In the genomic region with DNA sequence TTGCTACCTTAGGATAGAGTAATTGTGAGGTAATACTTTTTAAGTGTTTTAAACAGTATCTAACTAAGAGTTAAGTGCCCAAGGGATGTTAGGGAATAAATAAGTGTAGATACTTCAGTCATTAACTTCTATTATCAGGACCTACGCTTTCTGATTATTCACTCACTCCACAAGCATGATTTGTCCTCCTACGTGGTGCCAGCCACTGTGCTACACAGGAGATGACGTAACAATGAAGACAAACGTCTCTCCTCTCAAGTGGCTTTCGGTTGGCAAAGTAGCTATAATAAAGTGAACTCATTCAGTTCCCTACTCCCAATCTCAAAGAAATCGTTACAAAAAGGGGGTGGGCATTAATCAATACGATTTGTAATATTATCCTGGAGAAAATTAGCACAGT, we compare ENCODE assay signal across 16 cellular contexts.
DNase-seq lines count a peak whose midpoint lies in the region; ATAC-seq, FAIRE-seq and TF ChIP-seq lines count a peak whose summit lies in the region.
"Had no signal": no experiment of that assay in that cellular context is flagged by ENCODE, and none has a peak within 500 bp of the region (broad histone marks: within the 10 kb centered on the region; RNA-seq: fewer than 3 reads in every experiment).

No MANE protein-coding gene starts in this region.

- H3K9ac ChIP-seq in mammary epithelial cell (ENCODE audit: insufficient read depth, low read length) (no peak overlapping the region), keratinocyte (ENCODE audit: control insufficient read depth, extremely low read depth, insufficient read depth, low read length) (no peak overlapping the region)

- 87% methylated on average over 7 of the region's 7 CpGs for WGBS in mammary epithelial cell (ENCODE audit: low coverage, missing lambda C conversion rate)
- 4 to 6% methylated on average over 7 of the region's 7 CpGs for WGBS in aorta, 2 donors

- FAIRE-seq in keratinocyte (lab: Jason Lieb, UNC) = no peak
- FAIRE-seq: A549, GM12878 had no signal

- H3K36me3 ChIP-seq in mammary epithelial cell (ENCODE audit: insufficient read depth, low read length) = no peaks in the 10 kb centered on the region
- no peaks in the 10 kb centered on the region for H3K36me3 ChIP-seq in ascending aorta
- no peaks in the 10 kb centered on the region for H3K36me3 ChIP-seq in keratinocyte (ENCODE audit: control insufficient read depth in 2 of 2, extremely low read depth in 1 of 2, insufficient read depth in 2 of 2, low read length in 2 of 2)
- no peaks in the 10 kb centered on the region for H3K36me3 ChIP-seq in aorta (ENCODE audit: control insufficient read depth in 1 of 2, insufficient read depth in 2 of 2, low read length in 1 of 2)

- H2AFZ ChIP-seq in mammary epithelial cell (ENCODE audit: low read depth, low read length) (peak overlapping the region; percentile 27), keratinocyte (ENCODE audit: control insufficient read depth, low read length) (peak overlapping the region; percentile 27)
- H2AFZ ChIP-seq: PC-9 had no signal

- H3K4me3 ChIP-seq in mammary epithelial cell (replicated peaks in 1 of 3; ENCODE audit: insufficient read depth in 1 of 3, low read depth in 2 of 3, low read length in 3 of 3) (no peak overlapping the region), ascending aorta (no peak overlapping the region), keratinocyte (ENCODE audit: control insufficient read depth in 2 of 3, extremely low read depth in 1 of 3, insufficient read depth in 2 of 3, low read depth in 1 of 3, low read length in 3 of 3) (no peak overlapping the region), aorta (ENCODE audit: low read length in 2 of 2) (no peak overlapping the region)
- H3K4me3 ChIP-seq: A549, GM12878, PC-9 had no signal

- no peaks in the 10 kb centered on the region for H3K9me1 ChIP-seq in keratinocyte (ENCODE audit: control insufficient read depth, extremely low read depth, insufficient read depth, low read length)

- no TSS peak for BruUV-seq in mammary epithelial cell (replicated peaks; lab: Mats Ljungman, UMichigan)
- no TSS peak for BruUV-seq in MCF 10A (replicated peaks; lab: Mats Ljungman, UMichigan)

- H3K4me2 ChIP-seq in mammary epithelial cell (ENCODE audit: insufficient read depth, low read depth, low read length) = no peak overlapping the region
- no peak overlapping the region for H3K4me2 ChIP-seq in keratinocyte (ENCODE audit: control insufficient read depth, extremely low read depth, insufficient read depth, low read depth, low read length)
- H3K4me2 ChIP-seq: A549, PC-9 had no signal

- H4K20me1 ChIP-seq in mammary epithelial cell (ENCODE audit: insufficient read depth, low read length) (no peaks in the 10 kb centered on the region), keratinocyte (ENCODE audit: control insufficient read depth, extremely low read depth, insufficient read depth, low read length) (no peaks in the 10 kb centered on the region)

- no peaks in the 10 kb centered on the region for H3K27me3 Mint-ChIP-seq in MCF 10A (ENCODE audit: insufficient read depth, unreplicated experiment)
- H3K27me3 Mint-ChIP-seq in stimulated activated naive CD8-positive, alpha-beta T cell treated with anti-CD3 and anti-CD28 coated beads, Interleukin-15, amount 100 ng/mL, for 72 hours = no peaks in the 10 kb centered on the region

- H3K4me1 ChIP-seq in mammary epithelial cell (ENCODE audit: insufficient read depth, low read length) (peaks cover 6% of the 10 kb centered on the region), ascending aorta (peaks cover 6 to 15% of the 10 kb centered on the region in 2 donors), keratinocyte (ENCODE audit: control insufficient read depth, extremely low read depth, insufficient read depth, low read length) (peaks cover 7% of the 10 kb centered on the region), aorta (ENCODE audit: control insufficient read depth in 1 of 2, insufficient read depth in 2 of 2, low read length in 2 of 2) (peaks cover 0 to 7% of the 10 kb centered on the region in 2 donors)
- H3K4me1 ChIP-seq: A549 had no signal

- DNase-seq in mammary epithelial cell (no peak), MCF 10A (ENCODE audit: unreplicated experiment) (no peak), ascending aorta (ENCODE audit: low spot score in 2 of 2) (peak in 1 of 2 donors; percentile 80), keratinocyte (ENCODE audit: low read depth, low spot score) (no peak), aorta (peak in 1 of 2 donors; percentile 46), middle frontal gyrus (ENCODE audit: extremely low spot score, low spot score) (no peak)
- no peak for DNase-seq in stimulated activated naive CD8-positive, alpha-beta T cell treated with anti-CD3 and anti-CD28 coated beads, Interleukin-15, amount 100 ng/mL, for 72 hours
- DNase-seq: C1 segment of cervical spinal cord, DND-41, KG1, NCI-H1105, NCI-H1694 treated with DMSO at 0.1 percent for 48 hours, PC-9 had no signal

- intact Hi-C loops in mammary epithelial cell (cut with micrococcal nuclease) = loop anchor here (5.0 kb wide), 2 partner anchors 318 to 988 kb away; no protein-coding TSS in a partner anchor
- intact Hi-C loops in MCF 10A (cut with micrococcal nuclease) = loop anchor here (1.0 to 2.0 kb wide), 3 partner anchors 99 to 633 kb away; no protein-coding TSS in a partner anchor
- intact Hi-C loops in ascending aorta (cut with DNase I) = loop anchor here (1.0 to 10.0 kb wide), 3 partner anchors 19 to 665 kb away; partner anchors contain the start of gene SETBP1
- intact Hi-C loops in aorta (cut with DNase I) = loop anchor here in 1 of 2 donors (10.0 kb wide), 1 partner anchor 215 kb away; no protein-coding TSS in a partner anchor

- no peak for TF ChIP-seq CTCF in mammary epithelial cell (conservative IDR thresholded peaks at IDR 0.05 in 1 of 2, IDR thresholded peaks at IDR 0.05 in 1 of 2; ENCODE audit: extremely low read depth in 1 of 2, insufficient read depth in 1 of 2, low read depth in 1 of 2, low read length in 2 of 2)
- TF ChIP-seq CTCF in MCF 10A (IDR thresholded peaks at IDR 0.05; ENCODE audit: unreplicated experiment) = no peak
- no peak for TF ChIP-seq CTCF in ascending aorta (IDR thresholded peaks at IDR 0.05)
- no peak for TF ChIP-seq CTCF in keratinocyte (optimal IDR thresholded peaks at IDR 0.05 in 1 of 3, IDR thresholded peaks at IDR 0.05 in 1 of 3, conservative IDR thresholded peaks at IDR 0.05 in 1 of 3; ENCODE audit: extremely low read depth in 1 of 3, insufficient read depth in 2 of 3, low read length in 3 of 3)

- POLR2A ChIA-PET in MCF 10A (lab: Yijun Ruan, JAX) = interaction anchor here (1.5 kb wide), 1 partner anchor 9 kb away, joined by 3 read pairs; no protein-coding TSS in a partner anchor

- peaks cover 11% of the 10 kb centered on the region for H3K9me3 Mint-ChIP-seq in MCF 10A (ENCODE audit: unreplicated experiment)
- no peaks in the 10 kb centered on the region for H3K9me3 Mint-ChIP-seq in stimulated activated naive CD8-positive, alpha-beta T cell treated with anti-CD3 and anti-CD28 coated beads, Interleukin-15, amount 100 ng/mL, for 72 hours

- in situ Hi-C loops in mammary epithelial cell (cut with MboI; ENCODE audit: low sequenced_read_pairs in 2 of 2) = no loop called here

- H3K79me2 ChIP-seq in mammary epithelial cell (ENCODE audit: insufficient read depth, low read length) (no peaks in the 10 kb centered on the region), keratinocyte (ENCODE audit: control insufficient read depth, insufficient read depth, low read length) (no peaks in the 10 kb centered on the region)

- dilution Hi-C loops in mammary epithelial cell (cut with HindIII; ENCODE audit: low sequenced_read_pairs) (no loop called here), keratinocyte (cut with MboI; ENCODE audit: extremely low pct_ligation_motif_present, low sequenced_read_pairs) (no loop called here)

- H3K36me3 Mint-ChIP-seq in MCF 10A (ENCODE audit: insufficient read depth, unreplicated experiment) = no peaks in the 10 kb centered on the region

- CTCF ChIA-PET in mammary epithelial cell (lab: Charles Lee; ENCODE audit: low non-redundant PET) = no interaction called here
- CTCF ChIA-PET in MCF 10A (lab: Yijun Ruan, JAX) = interaction anchor here (0.6 to 1.7 kb wide), 15 partner anchors 10 to 804 kb away, joined by 3 to 8 read pairs (median 4); no protein-coding TSS in a partner anchor

- peak; percentile 76 for ATAC-seq in aorta (ENCODE audit: low FRiP score)
- no peak for ATAC-seq in HG03571 (IDR thresholded peaks at IDR 0.05; ENCODE audit: unreplicated experiment)
- no peak for ATAC-seq in stimulated activated naive CD8-positive, alpha-beta T cell treated with anti-CD3 and anti-CD28 coated beads, Interleukin-15, amount 100 ng/mL, for 72 hours
- ATAC-seq: A549 had no signal

- H3K27me3 ChIP-seq in mammary epithelial cell (ENCODE audit: insufficient read depth, low read length) (no peaks in the 10 kb centered on the region), ascending aorta (no peaks in the 10 kb centered on the region), keratinocyte (ENCODE audit: control insufficient read depth, extremely low read depth, insufficient read depth, low read length) (no peaks in the 10 kb centered on the region), aorta (ENCODE audit: control insufficient read depth in 1 of 2, insufficient read depth in 2 of 2, low read length in 1 of 2) (no peaks in the 10 kb centered on the region)

- H3K9me3 ChIP-seq in mammary epithelial cell (replicated peaks; ENCODE audit: insufficient read depth, low read length) = no peaks in the 10 kb centered on the region
- H3K9me3 ChIP-seq in ascending aorta = no peaks in the 10 kb centered on the region
- H3K9me3 ChIP-seq in keratinocyte (ENCODE audit: control insufficient read depth, low read depth, low read length) = no peaks in the 10 kb centered on the region
- H3K9me3 ChIP-seq in aorta (ENCODE audit: control insufficient read depth, low read length) = no peaks in the 10 kb centered on the region
- H3K9me3 ChIP-seq: A549 had no signal

- H3K27ac ChIP-seq in mammary epithelial cell (ENCODE audit: insufficient read depth, low read depth, low read length) (no peak overlapping the region), ascending aorta (peak overlapping the region; percentile 60 to 61), keratinocyte (ENCODE audit: control insufficient read depth, insufficient read depth, low read length) (no peak overlapping the region), aorta (ENCODE audit: low read depth in 1 of 2, low read length in 2 of 2) (peak overlapping the region; percentile 43 to 44)
- H3K27ac ChIP-seq: A549, PC-9 had no signal

- peaks cover 13% of the 10 kb centered on the region for H3K4me1 Mint-ChIP-seq in MCF 10A (ENCODE audit: insufficient read depth, unreplicated experiment)
- peaks cover 7% of the 10 kb centered on the region for H3K4me1 Mint-ChIP-seq in stimulated activated naive CD8-positive, alpha-beta T cell treated with anti-CD3 and anti-CD28 coated beads, Interleukin-15, amount 100 ng/mL, for 72 hours

- no peak overlapping the region for H3K27ac Mint-ChIP-seq in MCF 10A (ENCODE audit: low read depth, unreplicated experiment)
- no peak overlapping the region for H3K27ac Mint-ChIP-seq in stimulated activated naive CD8-positive, alpha-beta T cell treated with anti-CD3 and anti-CD28 coated beads, Interleukin-15, amount 100 ng/mL, for 72 hours

- no peak overlapping the region for H3K4me3 Mint-ChIP-seq in MCF 10A (ENCODE audit: unreplicated experiment)
- H3K4me3 Mint-ChIP-seq in stimulated activated naive CD8-positive, alpha-beta T cell treated with anti-CD3 and anti-CD28 coated beads, Interleukin-15, amount 100 ng/mL, for 72 hours = no peak overlapping the region

Comparison
In these comparisons a context has a peak if more than half of its experiments do, and no peak if none do; other contexts are left out.
1. H3K27ac ChIP-seq: peak in ascending aorta (2 of 2) and aorta (2 of 2); none in mammary epithelial cell (single experiment) and keratinocyte (single experiment).